In genomic region chr5:72408602-72409001, GRCh38 we compare ENCODE assay signal across 25 cellular contexts.
A peak's percentile ranks its signal among the peaks of the same experiment; 100 is the strongest.
DNase-seq lines count a peak whose midpoint lies in the region; ATAC-seq, FAIRE-seq and TF ChIP-seq lines count a peak whose summit lies in the region.
"Had no signal": no experiment of that assay in that cellular context is flagged by ENCODE, and none has a peak within 500 bp of the region (broad histone marks: within the 10 kb centered on the region; RNA-seq: fewer than 3 reads in every experiment).

No MANE protein-coding gene starts in this region.

- intact Hi-C loops in psoas muscle (cut with DNase I): no loop called here

- peaks cover 6% of the 10 kb centered on the region for H3K9me3 ChIP-seq in psoas muscle
- H3K9me3 ChIP-seq: adrenal gland, esophagus squamous epithelium, heart left ventricle had no signal

- no peaks in the 10 kb centered on the region for H3K36me3 ChIP-seq in psoas muscle (ENCODE audit: insufficient read depth in 1 of 2, low read depth in 1 of 2)
- H3K36me3 ChIP-seq: adrenal gland, esophagus squamous epithelium, heart left ventricle had no signal

- FAIRE-seq in GM12891 (lab: Jason Lieb, UNC): no peak
- FAIRE-seq: D721Med, HTR-8/SVneo had no signal

- H3K4me3 ChIP-seq in fibroblast of mammary gland (ENCODE audit: control insufficient read depth, low read depth, low read length) (no peak overlapping the region), psoas muscle (no peak overlapping the region)
- H3K4me3 ChIP-seq: adrenal gland, esophagus squamous epithelium, heart left ventricle had no signal

- H3K27me3 ChIP-seq in psoas muscle (ENCODE audit: insufficient read depth in 3 of 3, low read length in 2 of 3): no peaks in the 10 kb centered on the region
- H3K27me3 ChIP-seq: adrenal gland, esophagus squamous epithelium, heart left ventricle had no signal

- TF ChIP-seq CTCF in fibroblast of mammary gland (conservative IDR thresholded peaks at IDR 0.05; ENCODE audit: control insufficient read depth, insufficient read depth, low read depth, low read length): no peak
- no peak for TF ChIP-seq CTCF in psoas muscle (IDR thresholded peaks at IDR 0.05)

- DNase-seq in GM03348 (ENCODE audit: low spot score) (peak; percentile 19), NCI-H82 treated with DMSO at 0.1 percent for 48 hours (lab: John Stamatoyannopoulos, UW; ENCODE audit: unreplicated experiment) (peak; percentile 18), fibroblast of mammary gland (ENCODE audit: low read depth) (peak; percentile 54), psoas muscle (no peak), GM12891 (ENCODE audit: insufficient read length, low spot score) (no peak)
- DNase-seq: activated CD4-positive, alpha-beta T cell treated with anti-CD3 and anti-CD28 coated beads for 4 hours; activated CD8-positive, alpha-beta memory T cell treated with anti-CD3 and anti-CD28 coated beads for 24 hours; activated gamma-delta T cell treated with Interleukin-2 at 50 U/mL for 16 hours; activated T-cell treated with anti-CD3 and anti-CD28 coated beads, Interleukin-2, amount 50 U/mL, for 1 hour; cortex of kidney; esophagus squamous epithelium; heart left ventricle; Karpas-422; left colon; naive thymus-derived CD4-positive, alpha-beta T cell; NCI-H1048; NCI-H187 treated with DMSO at 0.1 percent for 48 hours; NCI-H526; T-helper 2 cell had no signal

- peak overlapping the region; percentile 61 for H3K27ac ChIP-seq in psoas muscle
- H3K27ac ChIP-seq: adrenal gland, esophagus squamous epithelium, heart left ventricle had no signal

- ATAC-seq in psoas muscle (peak; percentile 71 to 93 (median 84)), GM21515 (IDR thresholded peaks at IDR 0.05; ENCODE audit: unreplicated experiment) (no peak), HG03025 (IDR thresholded peaks at IDR 0.05; ENCODE audit: low FRiP score, unreplicated experiment) (no peak)
- ATAC-seq: left colon; naive thymus-derived CD4-positive, alpha-beta T cell; SK-N-SH treated with all-trans-retinoic acid at 6 μM for 48 hours had no signal

- peaks cover 11% of the 10 kb centered on the region for H3K4me1 ChIP-seq in psoas muscle
- H3K4me1 ChIP-seq: adrenal gland, esophagus squamous epithelium had no signal

- WGBS in psoas muscle, 3 donors: 29 to 38% (median 33%) methylated on average over 4 of the region's 4 CpGs

- TF ChIP-seq POLR2A in GM12891 (IDR thresholded peaks at IDR 0.05; ENCODE audit: low read depth, low read length): no peak

TF ChIP-seq in GM12891, 5 proteins besides CTCF, POLR2A, EP300 and RAD21:
- no peak for TF ChIP-seq PAX5 (IDR thresholded peaks at IDR 0.05; ENCODE audit: insufficient read depth, low read length, severe bottlenecking)
- no peak for TF ChIP-seq TAF1 (IDR thresholded peaks at IDR 0.05; ENCODE audit: low read depth, low read length)
- no peak for TF ChIP-seq POU2F2 (IDR thresholded peaks at IDR 0.05; ENCODE audit: low read depth, low read length)
- TF ChIP-seq SPI1 (IDR thresholded peaks at IDR 0.05; ENCODE audit: low read depth, low read length): no peak
- TF ChIP-seq POLR2AphosphoS5 (IDR thresholded peaks at IDR 0.05; ENCODE audit: low read depth, low read length): no peak
TF ChIP-seq in GM12891: peak in this region for 0.

Comparison
In these comparisons a context has a peak if more than half of its experiments do, and no peak if none do; other contexts are left out.
1. DNase-seq: peak in GM03348 (single experiment), NCI-H82 treated with DMSO at 0.1 percent for 48 hours (single experiment) and fibroblast of mammary gland (single experiment); none in psoas muscle (0 of 2) and GM12891 (single experiment).
2. ATAC-seq: peak in psoas muscle (4 of 4); none in GM21515 (single experiment) and HG03025 (single experiment).